16 cellular contexts compared by ENCODE assay signal in genomic region chr2:177852389-177852788, GRCh38.
"Had no signal": no experiment of that assay in that cellular context is flagged by ENCODE, and none has a peak within 500 bp of the region (broad histone marks: within the 10 kb centered on the region; RNA-seq: fewer than 3 reads in every experiment).

No MANE protein-coding gene starts in this region.

- H3K36me3 ChIP-seq: gastroesophageal sphincter, left ventricle myocardium inferior, sigmoid colon, upper lobe of right lung had no signal

- DNase-seq: activated CD4-positive, alpha-beta memory T cell treated with anti-CD3 and anti-CD28 coated beads for 36 hours; activated CD4-positive, alpha-beta T cell treated with anti-CD3 and anti-CD28 coated beads for 1 hour; activated CD8-positive, alpha-beta memory T cell treated with anti-CD3 and anti-CD28 coated beads, Interleukin-2, amount 10 ng/mL, durations not matched to agents 7 days and 5 days; activated naive CD4-positive, alpha-beta T cell treated with anti-CD3 and anti-CD28 coated beads, Interleukin-2, amount 10 ng/mL, durations not matched to agents 7 days and 5 days; activated T-cell treated with anti-CD3 and anti-CD28 coated beads, Interleukin-2, amount 50 U/mL, for 1 hour; dermis blood vessel endothelial cell; kidney; left ventricle myocardium inferior; natural killer cell; sigmoid colon; stimulated activated CD4-positive, alpha-beta T cell treated with anti-CD3 and anti-CD28 coated beads, Interleukin-1b, Interleukin-23, amount 100 ng/mL, for 48 hours; stimulated activated naive CD8-positive, alpha-beta T cell treated with anti-CD3 and anti-CD28 coated beads, Interleukin-15, amount 100 ng/mL, for 72 hours; T-helper 9 cell; testis; upper lobe of right lung had no signal

- H3K4me3 ChIP-seq: gastroesophageal sphincter, left ventricle myocardium inferior, sigmoid colon, testis, upper lobe of right lung had no signal

- H3K27me3 ChIP-seq: gastroesophageal sphincter, sigmoid colon, testis, upper lobe of right lung had no signal

- ATAC-seq: activated CD8-positive, alpha-beta memory T cell treated with anti-CD3 and anti-CD28 coated beads, Interleukin-2, amount 10 ng/mL, durations not matched to agents 7 days and 5 days; gastroesophageal sphincter; natural killer cell; stimulated activated naive CD8-positive, alpha-beta T cell treated with anti-CD3 and anti-CD28 coated beads, Interleukin-15, amount 100 ng/mL, for 72 hours; upper lobe of right lung had no signal

- H3K9me3 ChIP-seq: gastroesophageal sphincter, testis, upper lobe of right lung had no signal

- H3K4me1 ChIP-seq: gastroesophageal sphincter, testis, upper lobe of right lung had no signal

- H3K27ac ChIP-seq: gastroesophageal sphincter, left ventricle myocardium inferior, sigmoid colon, testis, upper lobe of right lung had no signal
